Comparison of ENCODE assay signal across 16 cellular contexts in genomic region chr20:49880724-49881445, GRCh38. TPM values are rescaled to one million over a fixed set of nuclear protein-coding genes. Genes with fewer than 3 reads are reported as not detected.
DNase-seq lines count a peak whose midpoint lies in the region; ATAC-seq, FAIRE-seq and TF ChIP-seq lines count a peak whose summit lies in the region.
"Had no signal": no experiment of that assay in that cellular context is flagged by ENCODE, and none has a peak within 500 bp of the region (broad histone marks: within the 10 kb centered on the region; RNA-seq: fewer than 3 reads in every experiment).

No MANE protein-coding gene starts in this region.

- intact Hi-C loops in activated CD4-positive, alpha-beta T cell treated with anti-CD3 and anti-CD28 coated beads for 36 hours (cut with DNase I, micrococcal nuclease): no loop called here
- intact Hi-C loops in ascending aorta (cut with DNase I): no loop called here

- peak overlapping the region in 1 of 2 donors; percentile 11 for H3K4me3 ChIP-seq in ascending aorta
- H3K4me3 ChIP-seq: BLaER1 had no signal

- H3K27me3 Mint-ChIP-seq in activated CD4-positive, alpha-beta T cell treated with anti-CD3 and anti-CD28 coated beads for 36 hours: no peaks in the 10 kb centered on the region

- peak overlapping the region; percentile 62 to 70 for H3K27ac ChIP-seq in ascending aorta
- H3K27ac ChIP-seq: 22Rv1, BLaER1 had no signal

- no peak overlapping the region for H3K4me3 Mint-ChIP-seq in activated CD4-positive, alpha-beta T cell treated with anti-CD3 and anti-CD28 coated beads for 36 hours
- H3K4me3 Mint-ChIP-seq in stimulated activated effector memory CD8-positive, alpha-beta T cell treated with anti-CD3 and anti-CD28 coated beads, Interleukin-12 subunit alpha, Interleukin-12 subunit beta, amount 100 ng/mL, for 72 hours: no peak overlapping the region

- H3K27ac Mint-ChIP-seq in activated CD4-positive, alpha-beta T cell treated with anti-CD3 and anti-CD28 coated beads for 36 hours: peak overlapping the region; percentile 5
- H3K27ac Mint-ChIP-seq in stimulated activated effector memory CD8-positive, alpha-beta T cell treated with anti-CD3 and anti-CD28 coated beads, Interleukin-12 subunit alpha, Interleukin-12 subunit beta, amount 100 ng/mL, for 72 hours: peak overlapping the region; percentile 38

- CTCF ChIA-PET in activated CD4-positive, alpha-beta T cell treated with anti-CD3 and anti-CD28 coated beads for 36 hours (lab: Charles Lee): no interaction called here

- no peak for ATAC-seq in activated CD4-positive, alpha-beta T cell treated with anti-CD3 and anti-CD28 coated beads for 36 hours
- ATAC-seq in stimulated activated effector memory CD8-positive, alpha-beta T cell treated with anti-CD3 and anti-CD28 coated beads, Interleukin-12 subunit alpha, Interleukin-12 subunit beta, amount 100 ng/mL, for 72 hours: no peak
- ATAC-seq in HG03095 (IDR thresholded peaks at IDR 0.05; ENCODE audit: unreplicated experiment): no peak

- H3K27me3 ChIP-seq in ascending aorta: no peaks in the 10 kb centered on the region
- H3K27me3 ChIP-seq: BLaER1 had no signal

- peaks cover 10% of the 10 kb centered on the region for H3K36me3 Mint-ChIP-seq in activated CD4-positive, alpha-beta T cell treated with anti-CD3 and anti-CD28 coated beads for 36 hours (ENCODE audit: low read depth)
- peaks cover 89% of the 10 kb centered on the region for H3K36me3 Mint-ChIP-seq in stimulated activated effector memory CD8-positive, alpha-beta T cell treated with anti-CD3 and anti-CD28 coated beads, Interleukin-12 subunit alpha, Interleukin-12 subunit beta, amount 100 ng/mL, for 72 hours

- peaks cover 14 to 31% of the 10 kb centered on the region in 2 donors for H3K4me1 ChIP-seq in ascending aorta

- POLR2A ChIA-PET in activated CD4-positive, alpha-beta T cell treated with anti-CD3 and anti-CD28 coated beads for 36 hours (lab: Charles Lee): no interaction called here

- no peaks in the 10 kb centered on the region for H3K4me1 Mint-ChIP-seq in activated CD4-positive, alpha-beta T cell treated with anti-CD3 and anti-CD28 coated beads for 36 hours
- H3K4me1 Mint-ChIP-seq in stimulated activated effector memory CD8-positive, alpha-beta T cell treated with anti-CD3 and anti-CD28 coated beads, Interleukin-12 subunit alpha, Interleukin-12 subunit beta, amount 100 ng/mL, for 72 hours: no peaks in the 10 kb centered on the region

- H3K9me3 ChIP-seq in ascending aorta: no peaks in the 10 kb centered on the region
- H3K9me3 ChIP-seq: BLaER1 had no signal

- TF ChIP-seq CTCF in ascending aorta (IDR thresholded peaks at IDR 0.05): no peak

- peaks cover 5 to 25% of the 10 kb centered on the region in 2 donors for H3K36me3 ChIP-seq in ascending aorta

- FAIRE-seq in HTR-8/SVneo (lab: Jason Lieb, UNC): peak; percentile 81

- no peaks in the 10 kb centered on the region for H3K9me3 Mint-ChIP-seq in activated CD4-positive, alpha-beta T cell treated with anti-CD3 and anti-CD28 coated beads for 36 hours (ENCODE audit: low read depth)
- H3K9me3 Mint-ChIP-seq in stimulated activated effector memory CD8-positive, alpha-beta T cell treated with anti-CD3 and anti-CD28 coated beads, Interleukin-12 subunit alpha, Interleukin-12 subunit beta, amount 100 ng/mL, for 72 hours: no peaks in the 10 kb centered on the region

- DNase-seq in activated CD4-positive, alpha-beta T cell treated with anti-CD3 and anti-CD28 coated beads for 36 hours: no peak
- no peak for DNase-seq in activated CD4-positive, alpha-beta T cell treated with anti-CD3 and anti-CD28 coated beads for 48 hours
- DNase-seq in HTR-8/SVneo (ENCODE audit: insufficient read length, low spot score) (no peak), ascending aorta (ENCODE audit: low spot score in 2 of 2) (no peak), NCI-H446 treated with DMSO at 0.1 percent for 48 hours (lab: John Stamatoyannopoulos, UW) (no peak), cortex of kidney (lab: John Stamatoyannopoulos, UW) (no peak)
- no peak for DNase-seq in stimulated activated effector memory CD8-positive, alpha-beta T cell treated with anti-CD3 and anti-CD28 coated beads, Interleukin-12 subunit alpha, Interleukin-12 subunit beta, amount 100 ng/mL, for 72 hours (ENCODE audit: low spot score in 2 of 2)
- DNase-seq: DMS153, GOT3, KBM-7, NCI-H1092 treated with DMSO at 0.1 percent for 48 hours, NCI-H1694, PC-3 had no signal

RNA-seq across cellular contexts. Expression of gene SPATA2, which starts 34.4 kb away (rescaled TPM):
- 10 to 100 TPM in 1 of 2 experiments, 1 to 10 TPM in 1; 8.7 to 10.1 TPM for total RNA-seq in activated CD4-positive, alpha-beta T cell treated with anti-CD3 and anti-CD28 coated beads for 36 hours
- 7.6 TPM for total RNA-seq in ascending aorta

RNA-seq across cellular contexts. Expression of gene RNF114, which starts 55.3 kb away (rescaled TPM):
- 10 to 100 TPM; 47.5 to 66.6 TPM for total RNA-seq in activated CD4-positive, alpha-beta T cell treated with anti-CD3 and anti-CD28 coated beads for 36 hours
- 77.0 TPM for total RNA-seq in ascending aorta
